ENCODE assay signal across 19 cellular contexts in the genomic region with DNA sequence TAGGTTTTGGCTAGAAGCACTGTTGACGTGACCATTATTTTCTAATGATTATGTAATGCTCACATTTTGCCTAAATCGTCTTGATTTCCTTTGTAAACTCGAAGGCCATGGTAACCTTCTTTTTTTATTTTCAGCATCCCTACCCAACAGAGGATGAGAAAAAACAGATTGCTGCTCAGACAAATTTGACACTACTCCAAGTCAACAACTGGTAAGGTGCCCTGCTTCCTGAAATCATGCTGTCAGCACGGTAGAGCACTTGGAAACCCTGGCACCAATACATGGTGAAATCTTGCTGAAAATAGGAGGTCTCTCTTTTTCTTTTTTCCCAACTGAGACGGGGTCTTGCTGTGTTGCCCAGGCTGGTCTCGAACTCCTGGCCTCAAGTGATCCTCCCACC.
"Had no signal": no experiment of that assay in that cellular context is flagged by ENCODE, and none has a peak within 500 bp of the region (broad histone marks: within the 10 kb centered on the region; RNA-seq: fewer than 3 reads in every experiment).

No MANE protein-coding gene starts in this region.

- H3K27me3 ChIP-seq: esophagus squamous epithelium, neutrophil, pancreas, sigmoid colon, tibial artery had no signal

- H3K4me3 ChIP-seq: esophagus squamous epithelium, lung, pancreas, sigmoid colon, tibial artery had no signal

- H3K27ac Mint-ChIP-seq: activated naive CD8-positive, alpha-beta T cell; natural killer cell treated with Interleukin-12 subunit alpha and Interleukin-12 subunit beta and Interleukin-15 and Interleukin-18, amount 100 ng/mL, for 72 hours; stimulated activated naive B cell treated with anti-CD40 and anti-IgM and Interleukin-4, amounts not matched to agents 10 μg/mL and 1 μg/mL and 100 μg/mL, for 72 hours; T-helper 17 cell had no signal

- H3K9me3 Mint-ChIP-seq: effector memory CD8-positive, alpha-beta T cell; mesothelial cell of epicardium; natural killer cell treated with Interleukin-12 subunit alpha and Interleukin-12 subunit beta and Interleukin-15 and Interleukin-18, amount 100 ng/mL, for 72 hours; stimulated activated naive B cell treated with anti-CD40 and anti-IgM and Interleukin-4, amounts not matched to agents 10 μg/mL and 1 μg/mL and 100 μg/mL, for 72 hours had no signal

- H3K27me3 Mint-ChIP-seq: activated naive CD8-positive, alpha-beta T cell; effector memory CD8-positive, alpha-beta T cell; natural killer cell treated with Interleukin-12 subunit alpha and Interleukin-12 subunit beta and Interleukin-15 and Interleukin-18, amount 100 ng/mL, for 72 hours; stimulated activated naive B cell treated with anti-CD40 and anti-IgM and Interleukin-4, amounts not matched to agents 10 μg/mL and 1 μg/mL and 100 μg/mL, for 72 hours; T-helper 17 cell had no signal

- H3K36me3 Mint-ChIP-seq: natural killer cell treated with Interleukin-12 subunit alpha and Interleukin-12 subunit beta and Interleukin-15 and Interleukin-18, amount 100 ng/mL, for 72 hours had no signal

- H3K9me3 ChIP-seq: esophagus squamous epithelium, neutrophil, pancreas, sigmoid colon, tibial artery had no signal

- H3K4me1 ChIP-seq: esophagus squamous epithelium, pancreas, sigmoid colon, tibial artery had no signal

- H3K4me3 Mint-ChIP-seq: activated naive CD8-positive, alpha-beta T cell; effector memory CD8-positive, alpha-beta T cell; mesothelial cell of epicardium; natural killer cell treated with Interleukin-12 subunit alpha and Interleukin-12 subunit beta and Interleukin-15 and Interleukin-18, amount 100 ng/mL, for 72 hours; stimulated activated naive B cell treated with anti-CD40 and anti-IgM and Interleukin-4, amounts not matched to agents 10 μg/mL and 1 μg/mL and 100 μg/mL, for 72 hours; T-helper 17 cell had no signal

- H3K27ac ChIP-seq: esophagus squamous epithelium, neutrophil, pancreas, sigmoid colon, tibial artery, VCaP had no signal

- DNase-seq: activated CD4-positive, alpha-beta T cell treated with anti-CD3 and anti-CD28 coated beads for 1 hour; activated T-cell treated with anti-CD3 and anti-CD28 coated beads for 4 hours; effector memory CD8-positive, alpha-beta T cell; esophagus squamous epithelium; foreskin fibroblast; hippocampal formation; islet precursor cell; left colon; pancreas; sigmoid colon; stimulated activated naive B cell treated with anti-CD40 and anti-IgM and Interleukin-4, amounts not matched to agents 10 μg/mL and 1 μg/mL and 100 μg/mL, for 72 hours; T-helper 17 cell; tibial artery had no signal

- ATAC-seq: effector memory CD8-positive, alpha-beta T cell; left colon; natural killer cell treated with Interleukin-12 subunit alpha and Interleukin-12 subunit beta and Interleukin-15 and Interleukin-18, amount 100 ng/mL, for 72 hours; pancreas; stimulated activated naive B cell treated with anti-CD40 and anti-IgM and Interleukin-4, amounts not matched to agents 10 μg/mL and 1 μg/mL and 100 μg/mL, for 72 hours; T-helper 17 cell had no signal
